25 cellular contexts compared by ENCODE assay signal in the genomic region with DNA sequence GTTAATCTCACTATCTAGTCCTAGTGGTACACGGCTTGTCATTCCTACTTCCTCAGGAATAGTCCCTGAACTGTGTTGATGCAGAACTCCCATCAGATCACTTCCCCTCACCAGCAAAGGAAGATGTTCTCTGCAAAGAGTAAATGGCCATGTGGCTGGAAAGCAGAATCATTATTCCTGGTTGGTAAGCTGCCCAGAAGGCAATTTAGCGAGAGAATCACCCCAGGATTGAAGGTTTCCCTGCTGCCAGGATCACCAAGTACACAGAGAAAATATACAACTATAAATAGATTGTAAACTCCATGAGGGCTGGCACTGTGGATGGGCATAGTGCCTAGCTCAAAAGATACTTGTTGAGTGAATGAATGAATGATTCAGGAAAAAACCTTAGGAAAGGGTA.
"Had no signal": no experiment of that assay in that cellular context is flagged by ENCODE, and none has a peak within 500 bp of the region (broad histone marks: within the 10 kb centered on the region; RNA-seq: fewer than 3 reads in every experiment).

No MANE protein-coding gene starts in this region.

- H3K4me3 ChIP-seq: breast epithelium had no signal

- H3K9me3 Mint-ChIP-seq: activated CD4-positive, alpha-beta memory T cell treated with anti-CD3 and anti-CD28 coated beads, Interleukin-2, amount 10 ng/mL, durations not matched to agents 7 days and 5 days; activated naive CD4-positive, alpha-beta T cell treated with anti-CD3 and anti-CD28 coated beads, Interleukin-2, amount 10 ng/mL, durations not matched to agents 7 days and 5 days; activated naive CD8-positive, alpha-beta T cell treated with anti-CD3 and anti-CD28 coated beads for 36 hours; activated T-helper 17 cell treated with anti-CD3 and anti-CD28 coated beads, Interleukin-2, amount 50 U/mL, for 72 hours had no signal

- ATAC-seq: activated CD4-positive, alpha-beta T cell treated with anti-CD3 and anti-CD28 coated beads for 36 hours; activated T-helper 17 cell treated with anti-CD3 and anti-CD28 coated beads, Interleukin-2, amount 50 U/mL, for 72 hours had no signal

- H3K4me3 Mint-ChIP-seq: activated CD4-positive, alpha-beta memory T cell treated with anti-CD3 and anti-CD28 coated beads, Interleukin-2, amount 10 ng/mL, durations not matched to agents 7 days and 5 days; activated CD4-positive, alpha-beta T cell treated with anti-CD3 and anti-CD28 coated beads for 36 hours; activated naive CD4-positive, alpha-beta T cell treated with anti-CD3 and anti-CD28 coated beads, Interleukin-2, amount 10 ng/mL, durations not matched to agents 7 days and 5 days; activated naive CD8-positive, alpha-beta T cell treated with anti-CD3 and anti-CD28 coated beads for 36 hours; activated T-helper 17 cell treated with anti-CD3 and anti-CD28 coated beads, Interleukin-2, amount 50 U/mL, for 72 hours; IgD-negative memory B cell had no signal

- H3K27ac ChIP-seq: breast epithelium, VCaP had no signal

- H3K36me3 Mint-ChIP-seq: activated naive CD4-positive, alpha-beta T cell treated with anti-CD3 and anti-CD28 coated beads, Interleukin-2, amount 10 ng/mL, durations not matched to agents 7 days and 5 days; activated naive CD8-positive, alpha-beta T cell treated with anti-CD3 and anti-CD28 coated beads for 36 hours had no signal

- H3K9me3 ChIP-seq: breast epithelium had no signal

- H3K36me3 ChIP-seq: breast epithelium had no signal

- H3K27ac Mint-ChIP-seq: activated CD4-positive, alpha-beta memory T cell treated with anti-CD3 and anti-CD28 coated beads, Interleukin-2, amount 10 ng/mL, durations not matched to agents 7 days and 5 days; activated CD4-positive, alpha-beta T cell treated with anti-CD3 and anti-CD28 coated beads for 36 hours; activated naive CD4-positive, alpha-beta T cell treated with anti-CD3 and anti-CD28 coated beads, Interleukin-2, amount 10 ng/mL, durations not matched to agents 7 days and 5 days; activated naive CD8-positive, alpha-beta T cell treated with anti-CD3 and anti-CD28 coated beads for 36 hours; activated T-helper 17 cell treated with anti-CD3 and anti-CD28 coated beads, Interleukin-2, amount 50 U/mL, for 72 hours; IgD-negative memory B cell had no signal

- H3K4me1 Mint-ChIP-seq: activated CD4-positive, alpha-beta memory T cell treated with anti-CD3 and anti-CD28 coated beads, Interleukin-2, amount 10 ng/mL, durations not matched to agents 7 days and 5 days; activated CD4-positive, alpha-beta T cell treated with anti-CD3 and anti-CD28 coated beads for 36 hours; activated naive CD4-positive, alpha-beta T cell treated with anti-CD3 and anti-CD28 coated beads, Interleukin-2, amount 10 ng/mL, durations not matched to agents 7 days and 5 days; activated naive CD8-positive, alpha-beta T cell treated with anti-CD3 and anti-CD28 coated beads for 36 hours; activated T-helper 17 cell treated with anti-CD3 and anti-CD28 coated beads, Interleukin-2, amount 50 U/mL, for 72 hours; IgD-negative memory B cell had no signal

- DNase-seq: activated CD4-positive, alpha-beta memory T cell treated with anti-CD3 and anti-CD28 coated beads, Interleukin-2, amount 10 ng/mL, durations not matched to agents 7 days and 5 days; activated CD4-positive, alpha-beta T cell treated with anti-CD3 and anti-CD28 coated beads for 36 hours; activated CD4-positive, alpha-beta T cell treated with anti-CD3 and anti-CD28 coated beads, Interleukin-2, amount 50 U/mL, for 1 hour; activated CD4-positive, CD25-positive, alpha-beta regulatory T cell; activated gamma-delta T cell; activated naive CD4-positive, alpha-beta T cell treated with anti-CD3 and anti-CD28 coated beads, Interleukin-2, amount 10 ng/mL, durations not matched to agents 7 days and 5 days; activated naive CD8-positive, alpha-beta T cell treated with anti-CD3 and anti-CD28 coated beads for 36 hours; activated T-cell treated with anti-CD3 and anti-CD28 coated beads for 4 hours; activated T-cell treated with anti-CD3 and anti-CD28 coated beads, Interleukin-2, amount 50 U/mL, for 48 hours; KG1; MV-4-11; NCI-H1092 treated with DMSO at 0.1 percent for 48 hours; NCI-H1417 treated with DMSO at 0.1 percent for 48 hours; NCI-H187; NCI-H2081 treated with DMSO at 0.1 percent for 48 hours; NCI-H226; NCI-H510A; NCI-H526 treated with DMSO at 0.1 percent for 48 hours; NCI-H82; SHP77 treated with DMSO at 0.1 percent for 48 hours; T-helper 1 cell had no signal

- H3K27me3 ChIP-seq: breast epithelium had no signal

- H3K27me3 Mint-ChIP-seq: activated CD4-positive, alpha-beta memory T cell treated with anti-CD3 and anti-CD28 coated beads, Interleukin-2, amount 10 ng/mL, durations not matched to agents 7 days and 5 days; activated CD4-positive, alpha-beta T cell treated with anti-CD3 and anti-CD28 coated beads for 36 hours; activated naive CD4-positive, alpha-beta T cell treated with anti-CD3 and anti-CD28 coated beads, Interleukin-2, amount 10 ng/mL, durations not matched to agents 7 days and 5 days; activated naive CD8-positive, alpha-beta T cell treated with anti-CD3 and anti-CD28 coated beads for 36 hours; activated T-helper 17 cell treated with anti-CD3 and anti-CD28 coated beads, Interleukin-2, amount 50 U/mL, for 72 hours; IgD-negative memory B cell had no signal

- H3K4me1 ChIP-seq: breast epithelium had no signal
